Comparison of ENCODE assay signal across 9 cellular contexts in genomic region chr19:45151821-45152503, GRCh38. TPM values are rescaled to one million over a fixed set of nuclear protein-coding genes. Genes with fewer than 3 reads are reported as not detected.
DNase-seq lines count a peak whose midpoint lies in the region; ATAC-seq and TF ChIP-seq lines count a peak whose summit lies in the region.
"Had no signal": no experiment of that assay in that cellular context is flagged by ENCODE, and none has a peak within 500 bp of the region (broad histone marks: within the 10 kb centered on the region; RNA-seq: fewer than 3 reads in every experiment).

No MANE protein-coding gene starts in this region.

- H4K20me1 ChIP-seq in fibroblast of lung (ENCODE audit: control insufficient read depth, extremely low read depth, insufficient read depth, low read length) = no peaks in the 10 kb centered on the region

- no peaks in the 10 kb centered on the region for H3K9me3 Mint-ChIP-seq in T-helper 2 cell treated with Interferon-gamma antibody and Interleukin-4, amounts not matched to agents 5 μg/mL and 100 μg/mL, for 36 hours

- peak overlapping the region; percentile 6; the same call in 1 of the 2 replicates for H3K4me3 ChIP-seq in HUES64 (ENCODE audit: low read length)
- H3K4me3 ChIP-seq in fibroblast of lung (replicated peaks in 1 of 4; ENCODE audit: control extremely low read depth in 1 of 4, insufficient read depth in 1 of 4, low read depth in 3 of 4, low read length in 4 of 4) = no peak overlapping the region
- H3K4me3 ChIP-seq in skin epidermis = peak overlapping the region in 5 of 7 experiments; percentile 7 to 21 (median 10)

- H3K4me1 ChIP-seq in HUES64 (ENCODE audit: insufficient read depth, low read length) = 0 out of 2 replicates have a peak, but pooled peaks cover 5% of the 10 kb centered on the region
- H3K4me1 ChIP-seq in fibroblast of lung (ENCODE audit: control insufficient read depth, extremely low read depth, insufficient read depth, low read length) = peaks cover 12% of the 10 kb centered on the region

- H2AFZ ChIP-seq in fibroblast of lung (ENCODE audit: low read length) = no peak overlapping the region

- H3K9ac ChIP-seq in HUES64 (ENCODE audit: low read depth, low read length) (no peak overlapping the region), fibroblast of lung (ENCODE audit: insufficient read depth, low read length) (no peak overlapping the region)

- no peak overlapping the region for H3K27ac Mint-ChIP-seq in T-helper 2 cell treated with Interferon-gamma antibody and Interleukin-4, amounts not matched to agents 5 μg/mL and 100 μg/mL, for 36 hours

- TF ChIP-seq CTCF in fibroblast of lung (conservative IDR thresholded peaks at IDR 0.05 in 1 of 2, IDR thresholded peaks at IDR 0.05 in 1 of 2; ENCODE audit: low read depth in 1 of 2, low read length in 2 of 2) = no peak

- DNase-seq in T-helper 2 cell treated with Interferon-gamma antibody and Interleukin-4, amounts not matched to agents 5 μg/mL and 100 μg/mL, for 36 hours (ENCODE audit: low spot score) = no peak
- DNase-seq in T-helper 2 cell (no peak), fibroblast of lung (ENCODE audit: low read depth in 2 of 2) (no peak), NCI-H226 (no peak), medulla oblongata (ENCODE audit: extremely low spot score) (no peak)
- DNase-seq: T1000 had no signal

- WGBS in HUES64 = 92% methylated on average over 64 of the region's 64 CpGs

- H3K27ac ChIP-seq in HUES64 (ENCODE audit: low read depth, low read length) = no peak overlapping the region
- H3K27ac ChIP-seq in fibroblast of lung (ENCODE audit: insufficient read depth, low read length) = no peak overlapping the region
- peak overlapping the region in 1 of 21 experiments; percentile 23 for H3K27ac ChIP-seq in skin epidermis

- H3K9me3 ChIP-seq in HUES64 (ENCODE audit: insufficient read depth, low read depth, low read length) (no peaks in the 10 kb centered on the region), fibroblast of lung (ENCODE audit: control insufficient read depth, insufficient read depth, low read depth, low read length) (no peaks in the 10 kb centered on the region)

- H3K27me3 Mint-ChIP-seq in T-helper 2 cell treated with Interferon-gamma antibody and Interleukin-4, amounts not matched to agents 5 μg/mL and 100 μg/mL, for 36 hours (ENCODE audit: low read depth) = peaks cover 23% of the 10 kb centered on the region

- H3K27me3 ChIP-seq in HUES64 (ENCODE audit: insufficient read depth, low read length) (peaks cover 33% of the 10 kb centered on the region), fibroblast of lung (ENCODE audit: control insufficient read depth, insufficient read depth, low read length) (peaks cover 9% of the 10 kb centered on the region)

- peak overlapping the region; percentile 36 for H3K4me3 Mint-ChIP-seq in T-helper 2 cell treated with Interferon-gamma antibody and Interleukin-4, amounts not matched to agents 5 μg/mL and 100 μg/mL, for 36 hours

- peaks cover 14% of the 10 kb centered on the region for H3K4me1 Mint-ChIP-seq in T-helper 2 cell treated with Interferon-gamma antibody and Interleukin-4, amounts not matched to agents 5 μg/mL and 100 μg/mL, for 36 hours (ENCODE audit: low read depth)

- ATAC-seq in HG02852 (IDR thresholded peaks at IDR 0.05; ENCODE audit: unreplicated experiment) = no peak

- H3K79me2 ChIP-seq in fibroblast of lung (ENCODE audit: control insufficient read depth, insufficient read depth, low read length) = no peaks in the 10 kb centered on the region

- no peaks in the 10 kb centered on the region for H3K36me3 ChIP-seq in HUES64 (ENCODE audit: insufficient read depth, low read length)
- peaks cover 7% of the 10 kb centered on the region for H3K36me3 ChIP-seq in fibroblast of lung (ENCODE audit: control insufficient read depth, insufficient read depth, low read length)

- peaks cover 5% of the 10 kb centered on the region for H3K36me3 Mint-ChIP-seq in T-helper 2 cell treated with Interferon-gamma antibody and Interleukin-4, amounts not matched to agents 5 μg/mL and 100 μg/mL, for 36 hours (ENCODE audit: low read depth)

- H3K4me2 ChIP-seq in fibroblast of lung (ENCODE audit: extremely low read depth, insufficient read depth, low read length) = peak overlapping the region; percentile 25

RNA-seq across cellular contexts. Expression of gene NKPD1, which starts 8.8 kb away (rescaled TPM):
- polyA plus RNA-seq in HUES64 (2013, experiment 1 of 2) = not detected
- polyA plus RNA-seq in HUES64 (2013, experiment 2 of 2) = 0.19 TPM
- total RNA-seq in fibroblast of lung = 0.17 and 0.26 TPM in 2 replicates
- 0.01 TPM in 1 of 2 replicates, not detected in the other for polyA plus RNA-seq in fibroblast of lung
- polyA plus RNA-seq in fibroblast of lung (2012) = 0.02 and 0.05 TPM in 2 replicates
- 0.39 TPM in 1 of 2 replicates, not detected in the other for polyA minus RNA-seq in fibroblast of lung (ENCODE audit: low replicate concordance)

RNA-seq across cellular contexts. Expression of gene TRAPPC6A, which starts 26.1 kb away (rescaled TPM):
- polyA plus RNA-seq in HUES64 (2013, experiment 1 of 2) = 20.2 TPM
- 27.0 TPM for polyA plus RNA-seq in HUES64 (2013, experiment 2 of 2)
- 15.9 and 20.0 TPM in 2 replicates for total RNA-seq in fibroblast of lung
- polyA plus RNA-seq in fibroblast of lung = 4.5 and 9.3 TPM in 2 replicates
- polyA plus RNA-seq in fibroblast of lung (2012) = 8.0 and 12.9 TPM in 2 replicates
- 3.1 and 4.3 TPM in 2 replicates for polyA minus RNA-seq in fibroblast of lung (ENCODE audit: low replicate concordance)

RNA-seq across cellular contexts. Expression of gene BLOC1S3, which starts 26.6 kb away (rescaled TPM):
- polyA plus RNA-seq in HUES64 (2013, experiment 1 of 2) = 3.2 TPM
- 4.2 TPM for polyA plus RNA-seq in HUES64 (2013, experiment 2 of 2)
- 2.6 and 3.8 TPM in 2 replicates for total RNA-seq in fibroblast of lung
- 5.2 and 5.6 TPM in 2 replicates for polyA plus RNA-seq in fibroblast of lung
- 8.5 and 8.7 TPM in 2 replicates for polyA plus RNA-seq in fibroblast of lung (2012)
- 22.3 and 31.5 TPM in 2 replicates for polyA minus RNA-seq in fibroblast of lung (ENCODE audit: low replicate concordance)

RNA-seq across cellular contexts. Expression of gene PPP1R37, which starts 59.0 kb away (rescaled TPM):
- 16.3 TPM for polyA plus RNA-seq in HUES64 (2013, experiment 1 of 2)
- 14.6 TPM for polyA plus RNA-seq in HUES64 (2013, experiment 2 of 2)
- 34.4 and 36.0 TPM in 2 replicates for total RNA-seq in fibroblast of lung
- polyA plus RNA-seq in fibroblast of lung = 11.3 and 12.3 TPM in 2 replicates
- 20.1 and 25.3 TPM in 2 replicates for polyA plus RNA-seq in fibroblast of lung (2012)
- polyA minus RNA-seq in fibroblast of lung (ENCODE audit: low replicate concordance) = 14.0 and 19.4 TPM in 2 replicates

Comparison
In these comparisons a context has a peak if more than half of its experiments do, and no peak if none do; other contexts are left out.
1. H3K4me3 ChIP-seq: peak in HUES64 (single experiment) and skin epidermis (5 of 7); none in fibroblast of lung (0 of 4).